ENCODE assay signal across 1 cellular context in genomic region chr6:26026833-26027490, GRCh38.
TF ChIP-seq lines count a peak whose summit lies in the region.

No MANE protein-coding gene starts in this region.

TF ChIP-seq in K562, 482 proteins besides CTCF, POLR2A, EP300 and RAD21 (continued from another document and continues in another):
- TF ChIP-seq, protein P1, sequence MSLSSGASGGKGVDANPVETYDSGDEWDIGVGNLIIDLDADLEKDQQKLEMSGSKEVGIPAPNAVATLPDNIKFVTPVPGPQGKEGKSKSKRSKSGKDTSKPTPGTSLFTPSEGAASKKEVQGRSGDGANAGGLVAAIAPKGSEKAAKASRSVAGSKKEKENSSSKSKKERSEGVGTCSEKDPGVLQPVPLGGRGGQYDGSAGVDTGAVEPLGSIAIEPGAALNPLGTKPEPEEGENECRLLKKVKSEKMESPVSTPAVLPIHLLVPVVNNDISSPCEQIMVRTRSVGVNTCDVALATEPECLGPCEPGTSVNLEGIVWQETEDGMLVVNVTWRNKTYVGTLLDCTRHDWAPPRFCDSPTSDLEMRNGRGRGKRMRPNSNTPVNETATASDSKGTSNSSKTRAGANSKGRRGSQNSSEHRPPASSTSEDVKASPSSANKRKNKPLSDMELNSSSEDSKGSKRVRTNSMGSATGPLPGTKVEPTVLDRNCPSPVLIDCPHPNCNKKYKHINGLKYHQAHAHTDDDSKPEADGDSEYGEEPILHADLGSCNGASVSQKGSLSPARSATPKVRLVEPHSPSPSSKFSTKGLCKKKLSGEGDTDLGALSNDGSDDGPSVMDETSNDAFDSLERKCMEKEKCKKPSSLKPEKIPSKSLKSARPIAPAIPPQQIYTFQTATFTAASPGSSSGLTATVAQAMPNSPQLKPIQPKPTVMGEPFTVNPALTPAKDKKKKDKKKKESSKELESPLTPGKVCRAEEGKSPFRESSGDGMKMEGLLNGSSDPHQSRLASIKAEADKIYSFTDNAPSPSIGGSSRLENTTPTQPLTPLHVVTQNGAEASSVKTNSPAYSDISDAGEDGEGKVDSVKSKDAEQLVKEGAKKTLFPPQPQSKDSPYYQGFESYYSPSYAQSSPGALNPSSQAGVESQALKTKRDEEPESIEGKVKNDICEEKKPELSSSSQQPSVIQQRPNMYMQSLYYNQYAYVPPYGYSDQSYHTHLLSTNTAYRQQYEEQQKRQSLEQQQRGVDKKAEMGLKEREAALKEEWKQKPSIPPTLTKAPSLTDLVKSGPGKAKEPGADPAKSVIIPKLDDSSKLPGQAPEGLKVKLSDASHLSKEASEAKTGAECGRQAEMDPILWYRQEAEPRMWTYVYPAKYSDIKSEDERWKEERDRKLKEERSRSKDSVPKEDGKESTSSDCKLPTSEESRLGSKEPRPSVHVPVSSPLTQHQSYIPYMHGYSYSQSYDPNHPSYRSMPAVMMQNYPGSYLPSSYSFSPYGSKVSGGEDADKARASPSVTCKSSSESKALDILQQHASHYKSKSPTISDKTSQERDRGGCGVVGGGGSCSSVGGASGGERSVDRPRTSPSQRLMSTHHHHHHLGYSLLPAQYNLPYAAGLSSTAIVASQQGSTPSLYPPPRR (CRISPR knock-in tag; IDR thresholded peaks at IDR 0.05; ENCODE audit: borderline replicate concordance) = peak; percentile 87; the same call in 1 of the 2 replicates
- TF ChIP-seq MTA2 (IDR thresholded peaks at IDR 0.05; ENCODE audit: low read depth) = 0 out of 2 replicates have a peak, but pooled peaks have one; percentile 21
- no peak for TF ChIP-seq TEAD2 (tag; IDR thresholded peaks at IDR 0.05)
- TF ChIP-seq ZBTB12 (CRISPR knock-in tag; IDR thresholded peaks at IDR 0.05) = peak; percentile 29; the same call in 1 of the 2 replicates
- no peak for TF ChIP-seq FUS (optimal IDR thresholded peaks at IDR 0.05; ENCODE audit: low read depth, low read length)
- TF ChIP-seq ZNF232 (CRISPR knock-in tag; IDR thresholded peaks at IDR 0.05) = no peak; the same call in 1 of the 2 replicates
- no peak for TF ChIP-seq PRPF4 (IDR thresholded peaks at IDR 0.05; ENCODE audit: insufficient read depth, low read depth, low read length, poor library complexity, severe bottlenecking)
- TF ChIP-seq HMG20B (CRISPR knock-in tag; IDR thresholded peaks at IDR 0.05) = 0 out of 2 replicates have a peak, but pooled peaks have one; percentile 80
- peak; percentile 97 for TF ChIP-seq HBP1 (CRISPR knock-in tag; IDR thresholded peaks at IDR 0.05)
- no peak for TF ChIP-seq RBM34 (IDR thresholded peaks at IDR 0.05; ENCODE audit: borderline replicate concordance, insufficient read depth, low read length)
- no peak for TF ChIP-seq TCFL5 (CRISPR knock-in tag; conservative IDR thresholded peaks at IDR 0.05)
- no peak for TF ChIP-seq ZZZ3 (IDR thresholded peaks at IDR 0.05)
- TF ChIP-seq, protein P2, sequence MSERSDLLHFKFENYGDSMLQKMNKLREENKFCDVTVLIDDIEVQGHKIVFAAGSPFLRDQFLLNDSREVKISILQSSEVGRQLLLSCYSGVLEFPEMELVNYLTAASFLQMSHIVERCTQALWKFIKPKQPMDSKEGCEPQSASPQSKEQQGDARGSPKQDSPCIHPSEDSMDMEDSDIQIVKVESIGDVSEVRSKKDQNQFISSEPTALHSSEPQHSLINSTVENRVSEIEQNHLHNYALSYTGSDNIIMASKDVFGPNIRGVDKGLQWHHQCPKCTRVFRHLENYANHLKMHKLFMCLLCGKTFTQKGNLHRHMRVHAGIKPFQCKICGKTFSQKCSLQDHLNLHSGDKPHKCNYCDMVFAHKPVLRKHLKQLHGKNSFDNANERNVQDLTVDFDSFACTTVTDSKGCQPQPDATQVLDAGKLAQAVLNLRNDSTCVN (CRISPR knock-in tag; IDR thresholded peaks at IDR 0.05) = peak; percentile 98
- TF ChIP-seq MIER1 (IDR thresholded peaks at IDR 0.05; ENCODE audit: low read depth) = no peak
- TF ChIP-seq NR2C1 (IDR thresholded peaks at IDR 0.05) = peak; percentile 57; the same call in 1 of the 2 replicates
- TF ChIP-seq NR2C1 (tag; IDR thresholded peaks at IDR 0.05) = peak; percentile 54
- TF ChIP-seq ZNF398 (CRISPR knock-in tag; IDR thresholded peaks at IDR 0.05) = no peak
- TF ChIP-seq KDM1A (IDR thresholded peaks at IDR 0.05) = peak; percentile 29 to 79; a peak in 3 of 4 replicates
- TF ChIP-seq HNRNPH1 (optimal IDR thresholded peaks at IDR 0.05; ENCODE audit: low read depth, low read length) = no peak
- peak; percentile 37; the same call in 1 of the 2 replicates for TF ChIP-seq ARID2 (IDR thresholded peaks at IDR 0.05)
- TF ChIP-seq TCF3 (CRISPR knock-in tag; IDR thresholded peaks at IDR 0.05) = peak; percentile 59; the same call in 1 of the 2 replicates
- peak; percentile 96 for TF ChIP-seq GTF2A2 (tag; IDR thresholded peaks at IDR 0.05)
- TF ChIP-seq SP1 (CRISPR knock-in tag; IDR thresholded peaks at IDR 0.05) = peak; percentile 94
- TF ChIP-seq IRF9 (tag; IDR thresholded peaks at IDR 0.05) = no peak; the same call in 1 of the 2 replicates
- no peak for TF ChIP-seq SIRT6 (IDR thresholded peaks at IDR 0.05; ENCODE audit: low read depth, low read length)
- TF ChIP-seq ELF4 (CRISPR knock-in tag; IDR thresholded peaks at IDR 0.05) = peak; percentile 96
- peak; percentile 90 for TF ChIP-seq TAF9B (IDR thresholded peaks at IDR 0.05; ENCODE audit: partially characterized antibody)
- peak; percentile 89 for TF ChIP-seq ATF7 (IDR thresholded peaks at IDR 0.05)
- TF ChIP-seq SRSF7 (optimal IDR thresholded peaks at IDR 0.05; ENCODE audit: low read depth, low read length) = no peak
- peak; percentile 98 for TF ChIP-seq THRB (CRISPR knock-in tag; conservative IDR thresholded peaks at IDR 0.05)
- TF ChIP-seq PRMT5 (CRISPR knock-in tag; IDR thresholded peaks at IDR 0.05) = no peak
- peak; percentile 69 for TF ChIP-seq ZBTB9 (CRISPR knock-in tag; IDR thresholded peaks at IDR 0.05)
- no peak for TF ChIP-seq IRF1 (CRISPR knock-in tag; IDR thresholded peaks at IDR 0.05; ENCODE audit: borderline replicate concordance)
- no peak for TF ChIP-seq PTTG1 (tag; IDR thresholded peaks at IDR 0.05; ENCODE audit: low read depth)
- TF ChIP-seq ZNF316 (IDR thresholded peaks at IDR 0.05) = no peak; the same call in 1 of the 2 replicates
- no peak for TF ChIP-seq HOMEZ (CRISPR knock-in tag; IDR thresholded peaks at IDR 0.05)
- peak; percentile 63; the same call in 1 of the 2 replicates for TF ChIP-seq BRD4 (IDR thresholded peaks at IDR 0.05)
- TF ChIP-seq RBM17 (IDR thresholded peaks at IDR 0.05; ENCODE audit: borderline replicate concordance, low read depth, low read length) = no peak
- TF ChIP-seq, protein P3, sequence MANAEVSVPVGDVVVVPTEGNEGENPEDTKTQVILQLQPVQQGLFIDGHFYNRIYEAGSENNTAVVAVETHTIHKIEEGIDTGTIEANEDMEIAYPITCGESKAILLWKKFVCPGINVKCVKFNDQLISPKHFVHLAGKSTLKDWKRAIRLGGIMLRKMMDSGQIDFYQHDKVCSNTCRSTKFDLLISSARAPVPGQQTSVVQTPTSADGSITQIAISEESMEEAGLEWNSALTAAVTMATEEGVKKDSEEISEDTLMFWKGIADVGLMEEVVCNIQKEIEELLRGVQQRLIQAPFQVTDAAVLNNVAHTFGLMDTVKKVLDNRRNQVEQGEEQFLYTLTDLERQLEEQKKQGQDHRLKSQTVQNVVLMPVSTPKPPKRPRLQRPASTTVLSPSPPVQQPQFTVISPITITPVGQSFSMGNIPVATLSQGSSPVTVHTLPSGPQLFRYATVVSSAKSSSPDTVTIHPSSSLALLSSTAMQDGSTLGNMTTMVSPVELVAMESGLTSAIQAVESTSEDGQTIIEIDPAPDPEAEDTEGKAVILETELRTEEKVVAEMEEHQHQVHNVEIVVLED (CRISPR knock-in tag; IDR thresholded peaks at IDR 0.05) = no peak
- TF ChIP-seq TEAD4 (IDR thresholded peaks at IDR 0.05; ENCODE audit: low read length) = peak; percentile 71
- TF ChIP-seq TEAD4 (CRISPR knock-in tag; IDR thresholded peaks at IDR 0.05; ENCODE audit: borderline replicate concordance) = no peak
- peak; percentile 81; the same call in 1 of the 2 replicates for TF ChIP-seq ZBTB2 (IDR thresholded peaks at IDR 0.05)
- TF ChIP-seq MTF1 (CRISPR knock-in tag; IDR thresholded peaks at IDR 0.05; ENCODE audit: borderline replicate concordance) = no peak
